ENCODE assay signal across 27 cellular contexts in the genomic region with DNA sequence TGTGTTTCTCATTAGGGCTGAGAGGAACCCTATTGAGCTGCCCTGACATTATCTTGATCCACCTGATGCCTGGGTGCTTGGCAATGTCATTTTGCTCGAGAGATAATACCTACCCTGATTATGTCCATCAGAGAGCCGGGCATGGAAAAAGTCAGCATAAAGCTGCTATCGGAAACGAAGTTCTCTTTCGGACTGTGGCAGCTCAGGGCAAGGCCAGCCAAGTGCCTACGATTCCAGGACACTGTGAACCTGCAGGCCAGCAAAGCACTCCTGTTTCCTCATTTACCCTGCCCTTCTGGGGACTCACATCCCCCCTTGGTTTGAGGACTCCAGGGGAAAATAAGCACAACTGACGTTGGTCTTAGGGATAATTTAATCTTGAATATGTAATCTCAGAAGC.
"Had no signal": no experiment of that assay in that cellular context is flagged by ENCODE, and none has a peak within 500 bp of the region (broad histone marks: within the 10 kb centered on the region; RNA-seq: fewer than 3 reads in every experiment).

No MANE protein-coding gene starts in this region.

- H3K27ac ChIP-seq: stomach, suprapubic skin, testis, thoracic aorta, thyroid gland, tibial artery, tibial nerve, transverse colon, upper lobe of left lung, upper lobe of right lung, uterus, vagina had no signal

- H3K4me3 ChIP-seq: stomach, suprapubic skin, testis, thoracic aorta, thyroid gland, tibial artery, tibial nerve, transverse colon, upper lobe of left lung, upper lobe of right lung, uterus, vagina had no signal

- H3K4me3 Mint-ChIP-seq: stimulated activated effector memory CD8-positive, alpha-beta T cell treated with anti-CD3 and anti-CD28 coated beads, Interleukin-12 subunit alpha, Interleukin-12 subunit beta, amount 100 ng/mL, for 72 hours; stimulated activated memory B cell treated with anti-CD40 and anti-IgM and Interleukin-4, amounts not matched to agents 10 μg/mL and 1 μg/mL and 100 μg/mL, for 72 hours; stimulated activated naive B cell treated with anti-CD40 and anti-IgM and Interleukin-4, amounts not matched to agents 10 μg/mL and 1 μg/mL and 100 μg/mL, for 72 hours; stimulated activated naive CD8-positive, alpha-beta T cell treated with anti-CD3 and anti-CD28 coated beads, Interleukin-15, amount 100 ng/mL, for 72 hours; stimulated activated naive CD8-positive, alpha-beta T cell treated with anti-CD3 and anti-CD28 coated beads, Interleukin-15, Interleukin-2, amounts not matched to agents 100 ng/mL and 50 ng/mL, for 24 hours; type B pancreatic cell had no signal

- ATAC-seq: stimulated activated effector memory CD8-positive, alpha-beta T cell treated with anti-CD3 and anti-CD28 coated beads, Interleukin-12 subunit alpha, Interleukin-12 subunit beta, amount 100 ng/mL, for 72 hours; stimulated activated memory B cell treated with anti-CD40 and anti-IgM and Interleukin-4, amounts not matched to agents 10 μg/mL and 1 μg/mL and 100 μg/mL, for 72 hours; stimulated activated naive B cell treated with anti-CD40 and anti-IgM and Interleukin-4, amounts not matched to agents 10 μg/mL and 1 μg/mL and 100 μg/mL, for 72 hours; stimulated activated naive CD8-positive, alpha-beta T cell treated with anti-CD3 and anti-CD28 coated beads, Interleukin-15, amount 100 ng/mL, for 72 hours; stimulated activated naive CD8-positive, alpha-beta T cell treated with anti-CD3 and anti-CD28 coated beads, Interleukin-15, Interleukin-2, amounts not matched to agents 100 U/mL and 50 U/mL, for 24 hours; upper lobe of right lung had no signal

- H3K36me3 ChIP-seq: stomach, suprapubic skin, thoracic aorta, thyroid gland, tibial artery, tibial nerve, transverse colon, upper lobe of left lung, upper lobe of right lung, uterus, vagina had no signal

- H3K27ac Mint-ChIP-seq: stimulated activated effector memory CD8-positive, alpha-beta T cell treated with anti-CD3 and anti-CD28 coated beads, Interleukin-12 subunit alpha, Interleukin-12 subunit beta, amount 100 ng/mL, for 72 hours; stimulated activated memory B cell treated with anti-CD40 and anti-IgM and Interleukin-4, amounts not matched to agents 10 μg/mL and 1 μg/mL and 100 μg/mL, for 72 hours; stimulated activated naive B cell treated with anti-CD40 and anti-IgM and Interleukin-4, amounts not matched to agents 10 μg/mL and 1 μg/mL and 100 μg/mL, for 72 hours; stimulated activated naive CD8-positive, alpha-beta T cell treated with anti-CD3 and anti-CD28 coated beads, Interleukin-15, amount 100 ng/mL, for 72 hours; stimulated activated naive CD8-positive, alpha-beta T cell treated with anti-CD3 and anti-CD28 coated beads, Interleukin-15, Interleukin-2, amounts not matched to agents 100 ng/mL and 50 ng/mL, for 24 hours; type B pancreatic cell had no signal

- H3K4me1 ChIP-seq: stomach, suprapubic skin, testis, thyroid gland, tibial artery, tibial nerve, transverse colon, upper lobe of left lung, upper lobe of right lung, uterus, vagina had no signal

- H3K9me3 ChIP-seq: stomach, suprapubic skin, testis, thoracic aorta, thyroid gland, tibial artery, tibial nerve, transverse colon, upper lobe of left lung, upper lobe of right lung, uterus, vagina had no signal

- H3K27me3 ChIP-seq: suprapubic skin, testis, thyroid gland, tibial nerve, transverse colon, upper lobe of left lung, upper lobe of right lung, uterus, vagina had no signal

- H3K4me1 Mint-ChIP-seq: stimulated activated effector memory CD8-positive, alpha-beta T cell treated with anti-CD3 and anti-CD28 coated beads, Interleukin-12 subunit alpha, Interleukin-12 subunit beta, amount 100 ng/mL, for 72 hours; stimulated activated memory B cell treated with anti-CD40 and anti-IgM and Interleukin-4, amounts not matched to agents 10 μg/mL and 1 μg/mL and 100 μg/mL, for 72 hours; stimulated activated naive B cell treated with anti-CD40 and anti-IgM and Interleukin-4, amounts not matched to agents 10 μg/mL and 1 μg/mL and 100 μg/mL, for 72 hours; stimulated activated naive CD8-positive, alpha-beta T cell treated with anti-CD3 and anti-CD28 coated beads, Interleukin-15, amount 100 ng/mL, for 72 hours had no signal

- H3K9me3 Mint-ChIP-seq: stimulated activated effector memory CD8-positive, alpha-beta T cell treated with anti-CD3 and anti-CD28 coated beads, Interleukin-12 subunit alpha, Interleukin-12 subunit beta, amount 100 ng/mL, for 72 hours; stimulated activated memory B cell treated with anti-CD40 and anti-IgM and Interleukin-4, amounts not matched to agents 10 μg/mL and 1 μg/mL and 100 μg/mL, for 72 hours; stimulated activated naive B cell treated with anti-CD40 and anti-IgM and Interleukin-4, amounts not matched to agents 10 μg/mL and 1 μg/mL and 100 μg/mL, for 72 hours; stimulated activated naive CD8-positive, alpha-beta T cell treated with anti-CD3 and anti-CD28 coated beads, Interleukin-15, amount 100 ng/mL, for 72 hours; stimulated activated naive CD8-positive, alpha-beta T cell treated with anti-CD3 and anti-CD28 coated beads, Interleukin-15, Interleukin-2, amounts not matched to agents 100 ng/mL and 50 ng/mL, for 24 hours; type B pancreatic cell had no signal

- DNase-seq: stimulated activated CD4-positive, alpha-beta T cell treated with anti-CD3 and anti-CD28 coated beads, Interleukin-2, amount 100 ng/mL, for 48 hours; stimulated activated CD4-positive, alpha-beta T cell treated with anti-CD3 and anti-CD28 coated beads, Interleukin-4, amount 100 ng/mL, for 1 hour; stimulated activated CD4-positive, alpha-beta T cell treated with anti-CD3 and anti-CD28 coated beads, Interleukin-4, amount 100 ng/mL, for 4 hours; stimulated activated CD8-positive, alpha-beta memory T cell treated with anti-CD3 and anti-CD28 coated beads, Interleukin-4, amount 100 ng/mL, for 48 hours; stimulated activated naive B cell treated with anti-CD40 and anti-IgM and Interleukin-4, amounts not matched to agents 10 μg/mL and 1 μg/mL and 100 μg/mL, for 72 hours; stimulated activated naive CD4-positive, alpha-beta T cell; stimulated activated naive CD4-positive, alpha-beta T cell treated with Interleukin-2 at 50 U/mL for 16 hours; stimulated activated naive CD8-positive, alpha-beta T cell treated with anti-CD3 and anti-CD28 coated beads, Interleukin-15, amount 100 ng/mL, for 72 hours; stimulated activated naive CD8-positive, alpha-beta T cell treated with anti-CD3 and anti-CD28 coated beads, Interleukin-15, Interleukin-2, amounts not matched to agents 100 U/mL and 50 U/mL, for 24 hours; stomach; substantia nigra; testis; thyroid gland; tibial artery; transverse colon; trophoblast cell; upper lobe of left lung; upper lobe of right lung; uterus had no signal

- H3K36me3 Mint-ChIP-seq: stimulated activated effector memory CD8-positive, alpha-beta T cell treated with anti-CD3 and anti-CD28 coated beads, Interleukin-12 subunit alpha, Interleukin-12 subunit beta, amount 100 ng/mL, for 72 hours; stimulated activated memory B cell treated with anti-CD40 and anti-IgM and Interleukin-4, amounts not matched to agents 10 μg/mL and 1 μg/mL and 100 μg/mL, for 72 hours; stimulated activated naive B cell treated with anti-CD40 and anti-IgM and Interleukin-4, amounts not matched to agents 10 μg/mL and 1 μg/mL and 100 μg/mL, for 72 hours; type B pancreatic cell had no signal
